In the genomic region with DNA sequence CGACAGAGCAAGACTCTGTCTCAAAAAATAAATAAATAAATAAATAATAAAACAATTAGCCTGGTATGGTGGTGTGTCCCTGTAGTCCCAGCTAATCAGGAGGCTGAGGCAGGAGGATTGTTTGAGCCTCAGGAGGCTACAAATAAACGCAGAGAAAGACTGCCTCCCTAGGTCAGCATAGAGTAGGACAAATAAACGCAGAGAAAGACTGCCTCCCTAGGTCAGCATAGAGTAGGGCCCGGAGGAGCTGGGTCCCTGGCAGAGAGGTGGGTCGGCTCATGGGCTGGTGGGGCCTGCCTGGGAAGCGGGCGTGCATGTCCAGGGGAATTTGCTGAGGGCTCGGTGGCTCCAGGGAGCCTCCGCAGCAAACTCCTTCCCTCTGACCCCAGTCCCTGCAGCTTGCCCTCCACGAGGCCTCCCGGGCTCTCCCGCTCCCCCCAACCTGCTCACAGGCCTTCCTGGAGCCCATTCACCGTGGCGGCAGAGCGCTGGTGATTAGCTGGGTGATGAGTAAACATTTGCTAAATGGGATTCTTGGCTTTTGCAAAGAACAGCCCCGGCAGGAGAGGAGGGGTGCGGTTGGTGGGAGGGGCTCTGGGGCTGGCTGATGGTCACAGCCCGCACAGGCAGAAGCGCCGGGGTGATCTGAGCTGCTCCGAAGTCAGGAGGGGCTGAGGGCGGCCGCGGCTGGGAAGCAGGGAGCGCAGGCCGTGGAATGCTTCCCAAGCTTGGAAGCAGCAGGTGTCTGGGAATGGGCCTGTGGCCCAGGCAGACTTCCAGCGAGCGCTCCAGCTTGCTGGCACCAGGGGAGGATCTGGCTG, we compare ENCODE assay signal across 10 cellular contexts.
DNase-seq lines count a peak whose midpoint lies in the region; ATAC-seq and TF ChIP-seq lines count a peak whose summit lies in the region.
"Had no signal": no experiment of that assay in that cellular context is flagged by ENCODE, and none has a peak within 500 bp of the region (broad histone marks: within the 10 kb centered on the region; RNA-seq: fewer than 3 reads in every experiment).

No MANE protein-coding gene starts in this region.

- H3K36me3 Mint-ChIP-seq in progenitor cell of endocrine pancreas (ENCODE audit: insufficient read depth): no peaks in the 10 kb centered on the region

- WGBS in HUES64: 21% methylated on average over 27 of the region's 28 CpGs
- 43 to 59% (median 50%) methylated on average over 17 to 28 of the region's 28 CpGs for WGBS in heart left ventricle, 4 donors

- peak overlapping the region; percentile 63 for H3K27ac Mint-ChIP-seq in progenitor cell of endocrine pancreas

- H3K9ac ChIP-seq in HUES64 (ENCODE audit: low read depth, low read length) (no peak overlapping the region), NT2/D1 (ENCODE audit: insufficient read length, low read depth) (peak overlapping the region; percentile 74)

- H3K36me3 ChIP-seq in HUES64 (ENCODE audit: insufficient read depth, low read length) (no peaks in the 10 kb centered on the region), NT2/D1 (ENCODE audit: insufficient read depth, insufficient read length, low read length) (no peaks in the 10 kb centered on the region), heart left ventricle (peaks cover 0 to 4% (median 0%) of the 10 kb centered on the region in 9 donors), Peyer's patch (no peaks in the 10 kb centered on the region)
- no peaks in the 10 kb centered on the region for H3K36me3 ChIP-seq in effector memory CD4-positive, alpha-beta T cell (ENCODE audit: control insufficient read depth, insufficient read depth, low read length)

- H3K27me3 Mint-ChIP-seq in progenitor cell of endocrine pancreas: no peaks in the 10 kb centered on the region

- H3K27me3 ChIP-seq in HUES64 (ENCODE audit: insufficient read depth, low read length) (peaks cover 13% of the 10 kb centered on the region), NT2/D1 (ENCODE audit: insufficient read depth, insufficient read length) (no peaks in the 10 kb centered on the region), heart left ventricle (no peaks in the 10 kb centered on the region), Peyer's patch (no peaks in the 10 kb centered on the region)
- no peaks in the 10 kb centered on the region for H3K27me3 ChIP-seq in effector memory CD4-positive, alpha-beta T cell (replicated peaks; ENCODE audit: control insufficient read depth, insufficient read depth, low read length, poor library complexity, severe bottlenecking)

- H3K4me1 Mint-ChIP-seq in progenitor cell of endocrine pancreas (ENCODE audit: low read depth): peaks cover 17% of the 10 kb centered on the region

- peak; percentile 57 for DNase-seq in NT2/D1 (ENCODE audit: low read depth, low spot score)
- peak in 4 of 5 donors; percentile 35 to 74 (median 52) for DNase-seq in heart left ventricle
- peak; percentile 61 for DNase-seq in progenitor cell of endocrine pancreas (ENCODE audit: low spot score, unreplicated experiment)
- no peak for DNase-seq in effector memory CD4-positive, alpha-beta T cell
- no peak for DNase-seq in Peyer's patch
- DNase-seq: activated CD4-positive, alpha-beta T cell treated with anti-CD3 and anti-CD28 coated beads for 48 hours had no signal

- H3K9me3 ChIP-seq in HUES64 (ENCODE audit: insufficient read depth, low read depth, low read length): no peaks in the 10 kb centered on the region
- no peaks in the 10 kb centered on the region for H3K9me3 ChIP-seq in NT2/D1 (ENCODE audit: insufficient read depth, low read length)
- H3K9me3 ChIP-seq in heart left ventricle: no peaks in the 10 kb centered on the region
- H3K9me3 ChIP-seq in effector memory CD4-positive, alpha-beta T cell (ENCODE audit: control insufficient read depth, low read length): no peaks in the 10 kb centered on the region
- H3K9me3 ChIP-seq in Peyer's patch: no peaks in the 10 kb centered on the region

- ATAC-seq in heart left ventricle: peak; percentile 7 to 47 (median 39)
- no peak for ATAC-seq in HG02852 (IDR thresholded peaks at IDR 0.05; ENCODE audit: unreplicated experiment)
- ATAC-seq in HG02938 (IDR thresholded peaks at IDR 0.05; ENCODE audit: unreplicated experiment): no peak

- TF ChIP-seq POLR2A in heart left ventricle (IDR thresholded peaks at IDR 0.05) (no peak), Peyer's patch (IDR thresholded peaks at IDR 0.05) (no peak)

- H3K4me1 ChIP-seq in HUES64 (ENCODE audit: insufficient read depth, low read length): peaks cover 2% of the 10 kb centered on the region; the same call in 1 of the 2 replicates
- H3K4me1 ChIP-seq in NT2/D1 (ENCODE audit: insufficient read depth, insufficient read length): peaks cover 5% of the 10 kb centered on the region
- peaks cover 0 to 28% (median 3%) of the 10 kb centered on the region in 12 donors for H3K4me1 ChIP-seq in heart left ventricle
- no peaks in the 10 kb centered on the region for H3K4me1 ChIP-seq in effector memory CD4-positive, alpha-beta T cell (ENCODE audit: control insufficient read depth, insufficient read depth, low read length, poor library complexity, severe bottlenecking)
- H3K4me1 ChIP-seq in Peyer's patch: no peaks in the 10 kb centered on the region

- no peak overlapping the region for H3K27ac ChIP-seq in HUES64 (ENCODE audit: low read depth, low read length)
- H3K27ac ChIP-seq in heart left ventricle: peak overlapping the region in 6 of 12 donors; percentile 22 to 64 (median 58)
- no peak overlapping the region for H3K27ac ChIP-seq in effector memory CD4-positive, alpha-beta T cell (ENCODE audit: insufficient read depth, low read length, poor library complexity, severe bottlenecking)
- no peak overlapping the region for H3K27ac ChIP-seq in Peyer's patch

- peak overlapping the region; percentile 47 for H3K4me3 Mint-ChIP-seq in progenitor cell of endocrine pancreas (ENCODE audit: low read depth)
- H3K4me3 Mint-ChIP-seq: neural crest cell had no signal

- no peak for TF ChIP-seq CTCF in heart left ventricle (IDR thresholded peaks at IDR 0.05)
- peak; percentile 25 for TF ChIP-seq CTCF in progenitor cell of endocrine pancreas (IDR thresholded peaks at IDR 0.05; ENCODE audit: unreplicated experiment)
- no peak for TF ChIP-seq CTCF in Peyer's patch (IDR thresholded peaks at IDR 0.05)

- intact Hi-C loops in heart left ventricle (cut with DNase I): no loop called here

- peak overlapping the region; percentile 23; the same call in 1 of the 2 replicates for H3K4me3 ChIP-seq in HUES64 (ENCODE audit: low read length)
- no peak overlapping the region for H3K4me3 ChIP-seq in NT2/D1 (ENCODE audit: insufficient read length, low read depth)
- H3K4me3 ChIP-seq in heart left ventricle: no peak overlapping the region
- H3K4me3 ChIP-seq in effector memory CD4-positive, alpha-beta T cell (ENCODE audit: insufficient read depth, low read depth, low read length, poor library complexity, severe bottlenecking): no peak overlapping the region
- H3K4me3 ChIP-seq in Peyer's patch: no peak overlapping the region

- H3K9me3 Mint-ChIP-seq in progenitor cell of endocrine pancreas (ENCODE audit: low read depth): no peaks in the 10 kb centered on the region
- H3K9me3 Mint-ChIP-seq: neural crest cell had no signal

Comparison
In these comparisons a context has a peak if more than half of its experiments do, and no peak if none do; other contexts are left out.
1. DNase-seq: peak in NT2/D1 (single experiment), heart left ventricle (4 of 5) and progenitor cell of endocrine pancreas (single experiment); none in effector memory CD4-positive, alpha-beta T cell (0 of 3) and Peyer's patch (0 of 3).
2. ATAC-seq: peak in heart left ventricle (4 of 4); none in HG02852 (single experiment) and HG02938 (single experiment).